9 cellular contexts compared by ENCODE assay signal in the genomic region with DNA sequence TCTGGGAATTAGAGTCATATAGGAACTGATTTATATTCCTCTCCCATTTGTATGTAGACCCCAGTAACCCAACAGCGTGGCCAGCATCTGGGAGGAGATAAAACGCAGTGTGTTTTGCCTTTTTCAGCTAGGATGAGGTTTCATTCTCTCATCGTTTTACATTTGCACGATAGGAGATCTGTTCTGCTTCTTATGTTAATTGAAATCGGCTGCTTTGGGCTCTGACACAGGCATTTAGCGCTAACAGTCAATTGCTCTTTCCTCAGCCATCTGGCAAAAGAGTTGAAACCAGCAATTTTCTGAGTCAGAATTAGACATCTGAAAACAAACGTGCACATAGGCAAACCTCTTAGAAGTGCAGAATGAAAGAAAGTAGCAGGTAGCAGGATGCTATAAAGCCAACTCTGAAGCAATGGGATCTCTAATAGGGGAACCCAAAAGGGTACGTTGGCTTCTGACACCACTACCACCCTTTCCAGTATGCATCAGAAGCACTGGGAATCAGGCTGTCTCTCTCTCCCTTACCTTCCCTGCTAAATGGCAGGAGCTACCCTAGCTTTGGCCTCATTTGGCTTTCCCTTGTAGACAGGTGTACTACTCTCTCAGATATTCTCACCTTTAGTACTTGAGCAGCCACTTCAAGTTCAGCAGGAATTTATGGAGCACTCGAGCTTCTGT.
A peak's percentile ranks its signal among the peaks of the same experiment; 100 is the strongest.
DNase-seq lines count a peak whose midpoint lies in the region; ATAC-seq, FAIRE-seq and TF ChIP-seq lines count a peak whose summit lies in the region.
"Had no signal": no experiment of that assay in that cellular context is flagged by ENCODE, and none has a peak within 500 bp of the region (broad histone marks: within the 10 kb centered on the region; RNA-seq: fewer than 3 reads in every experiment).

No MANE protein-coding gene starts in this region.

- peak; percentile 34 to 45 for ATAC-seq in activated T-cell treated with anti-CD3 and anti-CD28 coated beads, Interleukin-2, amount 50 U/mL, for 72 hours (replicated peaks in 1 of 2)
- ATAC-seq in HepG2, result no peak

- DNase-seq in activated T-cell treated with anti-CD3 and anti-CD28 coated beads, Interleukin-2, amount 50 U/mL, for 72 hours, result no peak
- DNase-seq in activated T-cell treated with anti-CD3 and anti-CD28 coated beads, Interleukin-2, amount 50 U/mL, for 48 hours, result no peak
- DNase-seq in NCI-H2171 (lab: John Stamatoyannopoulos, UW) (peak; percentile 85), H1 (ENCODE audit: low read depth in 1 of 2, low spot score in 2 of 2) (peak in 1 of 2 experiments; percentile 13), type B pancreatic cell (ENCODE audit: extremely low spot score, unreplicated experiment) (no peak), Calu3 (no peak), HepG2 (ENCODE audit: low spot score) (no peak)
- DNase-seq in effector CD4-positive, alpha-beta T cell, result no peak
- DNase-seq: activated effector memory CD4-positive, alpha-beta T cell treated with Interleukin-2 at 50 U/mL for 16 hours had no signal

- H4K20me1 ChIP-seq in H1 (replicated peaks in 1 of 2; ENCODE audit: control insufficient read depth in 1 of 2, insufficient read depth in 2 of 2, low read length in 2 of 2) (no peaks in the 10 kb centered on the region), HepG2 (ENCODE audit: insufficient read depth, low read length) (no peaks in the 10 kb centered on the region)

- TF ChIP-seq RAD21 in H1 (IDR thresholded peaks at IDR 0.05 in 1 of 2, conservative IDR thresholded peaks at IDR 0.05 in 1 of 2; ENCODE audit: low read depth in 2 of 2, low read length in 2 of 2) (no peak), HepG2 (CRISPR knock-in tag; IDR thresholded peaks at IDR 0.05) (no peak)

- peak overlapping the region; percentile 82; the same call in 1 of the 2 replicates for H2BK5ac ChIP-seq in H1 (ENCODE audit: low read depth, low read length)

- H3K36me3 ChIP-seq in H1 (ENCODE audit: control insufficient read depth in 2 of 4, insufficient read depth in 4 of 4, low read length in 3 of 4) (no peaks in the 10 kb centered on the region), HepG2 (replicated peaks in 1 of 2; ENCODE audit: control insufficient read depth in 1 of 2, insufficient read depth in 2 of 2, low read length in 2 of 2) (no peaks in the 10 kb centered on the region)

- H3K27me3 Mint-ChIP-seq in activated T-cell treated with anti-CD3 and anti-CD28 coated beads, Interleukin-2, amount 50 U/mL, for 72 hours (ENCODE audit: low read depth), result peaks cover 33% of the 10 kb centered on the region
- H3K27me3 Mint-ChIP-seq in type B pancreatic cell (no peaks in the 10 kb centered on the region), Calu3 (ENCODE audit: unreplicated experiment) (no peaks in the 10 kb centered on the region)

- peak overlapping the region in 1 of 2 donors; percentile 1 for H3K4me3 Mint-ChIP-seq in activated T-cell treated with anti-CD3 and anti-CD28 coated beads, Interleukin-2, amount 50 U/mL, for 72 hours
- H3K4me3 Mint-ChIP-seq in type B pancreatic cell, result peak overlapping the region; percentile 3
- H3K4me3 Mint-ChIP-seq in Calu3 (ENCODE audit: low read depth, unreplicated experiment), result no peak overlapping the region

- H3K9ac ChIP-seq in H1 (replicated peaks in 1 of 4; ENCODE audit: extremely low read depth in 1 of 4, low read depth in 3 of 4, low read length in 3 of 4), result peak overlapping the region in 1 of 4 experiments; percentile 48; a peak in 1 of 7 replicates
- no peak overlapping the region for H3K9ac ChIP-seq in HepG2 (ENCODE audit: insufficient read depth, low read depth, low read length)

- WGBS in H1 (ENCODE audit: extremely low coverage in 1 of 2, insufficient coverage in 1 of 2, insufficient read length in 1 of 2, insufficient replicate concordance in 2 of 2, low coverage in 1 of 2, low lambda C conversion rate in 2 of 2, missing lambda C conversion rate in 1 of 2), 2 experiments, result 13% methylated on average over 9 of the region's 9 CpGs; no CpG with 5 or more reads in 1 of the 2 experiments
- whole genome bisulfite sequencing in HepG2 (ENCODE audit: low lambda C conversion rate), result 73% methylated on average over 9 of the region's 9 CpGs

- TF ChIP-seq CTCF in H1 (IDR thresholded peaks at IDR 0.05; ENCODE audit: control extremely low read depth in 1 of 3, insufficient read depth in 1 of 3, low read depth in 1 of 3, low read length in 3 of 3) (no peak), type B pancreatic cell (conservative IDR thresholded peaks at IDR 0.05) (no peak), Calu3 (IDR thresholded peaks at IDR 0.05; ENCODE audit: unreplicated experiment) (no peak), HepG2 (CRISPR knock-in tag; IDR thresholded peaks at IDR 0.05) (no peak)

- peak overlapping the region; percentile 85 for H3K18ac ChIP-seq in H1 (ENCODE audit: extremely low read depth, low read length)

- H3K36me3 Mint-ChIP-seq in activated T-cell treated with anti-CD3 and anti-CD28 coated beads, Interleukin-2, amount 50 U/mL, for 72 hours (ENCODE audit: insufficient read depth in 2 of 2), result peaks cover 5 to 7% of the 10 kb centered on the region in 2 donors
- H3K36me3 Mint-ChIP-seq in type B pancreatic cell, result no peaks in the 10 kb centered on the region
- no peaks in the 10 kb centered on the region for H3K36me3 Mint-ChIP-seq in Calu3 (ENCODE audit: insufficient read depth, unreplicated experiment)

- no peak overlapping the region for H3K14ac ChIP-seq in H1 (ENCODE audit: insufficient read length)

- 0 out of 2 replicates have a peak, but pooled peaks cover 2% of the 10 kb centered on the region for H3K23me2 ChIP-seq in H1 (ENCODE audit: low read depth, low read length)

- H3K4me2 ChIP-seq in H1 (ENCODE audit: insufficient read depth in 1 of 2, low read depth in 2 of 2, low read length in 2 of 2), result peak overlapping the region; percentile 49 to 72
- H3K4me2 ChIP-seq in HepG2 (ENCODE audit: low read depth, low read length), result no peak overlapping the region

- peak overlapping the region; percentile 34 for H2BK120ac ChIP-seq in H1 (replicated peaks; ENCODE audit: low read depth, low read length)

- in situ Hi-C loops in HepG2 (cut with HindIII; ENCODE audit: extremely low pct_ligation_motif_present, low pct_unique_long_range_greater_than_20kb), result no loop called here

- H3K79me1 ChIP-seq in H1 (ENCODE audit: low read depth, low read length), result no peaks in the 10 kb centered on the region

- H3K27ac ChIP-seq in H1 (ENCODE audit: low read depth, low read length) (no peak overlapping the region), HepG2 (ENCODE audit: extremely low read length, insufficient read depth, low read length) (no peak overlapping the region)

- H2AK5ac ChIP-seq in H1 (ENCODE audit: low read depth, low read length), result peak overlapping the region; percentile 79; the same call in 1 of the 2 replicates

- no peak overlapping the region for H3K27ac Mint-ChIP-seq in activated T-cell treated with anti-CD3 and anti-CD28 coated beads, Interleukin-2, amount 50 U/mL, for 72 hours
- H3K27ac Mint-ChIP-seq in type B pancreatic cell (no peak overlapping the region), Calu3 (ENCODE audit: unreplicated experiment) (no peak overlapping the region)

- H2BK20ac ChIP-seq in H1 (ENCODE audit: low read length), result peak overlapping the region; percentile 94

- H3K4me1 Mint-ChIP-seq in activated T-cell treated with anti-CD3 and anti-CD28 coated beads, Interleukin-2, amount 50 U/mL, for 72 hours (ENCODE audit: low read depth), result peaks cover 25% of the 10 kb centered on the region
- H3K4me1 Mint-ChIP-seq in type B pancreatic cell (ENCODE audit: unreplicated experiment) (peaks cover 54% of the 10 kb centered on the region), Calu3 (ENCODE audit: low read depth, unreplicated experiment) (peaks cover 20% of the 10 kb centered on the region)

- peak overlapping the region in 1 of 4 experiments; percentile 30; a peak in 2 of 8 replicates for H3K4me3 ChIP-seq in H1 (ENCODE audit: extremely low read depth in 1 of 4, insufficient read depth in 2 of 4, low read depth in 3 of 4, low read length in 4 of 4)
- no peak overlapping the region for H3K4me3 ChIP-seq in HepG2 (replicated peaks in 1 of 3; ENCODE audit: insufficient read depth in 1 of 3, low read depth in 2 of 3, low read length in 3 of 3)

- peak overlapping the region; percentile 63 for H4K91ac ChIP-seq in H1 (replicated peaks; ENCODE audit: insufficient read length, low read length)

- H3K23ac ChIP-seq in H1 (ENCODE audit: insufficient read length), result no peak overlapping the region

- FAIRE-seq in H1 (lab: Jason Lieb, UNC) (no peak), HepG2 (lab: Jason Lieb, UNC) (no peak)

- peaks cover 7 to 12% of the 10 kb centered on the region in 2 donors for H3K9me3 Mint-ChIP-seq in activated T-cell treated with anti-CD3 and anti-CD28 coated beads, Interleukin-2, amount 50 U/mL, for 72 hours
- H3K9me3 Mint-ChIP-seq in type B pancreatic cell (no peaks in the 10 kb centered on the region), Calu3 (ENCODE audit: low read depth, unreplicated experiment) (peaks cover 6% of the 10 kb centered on the region)

- H3K9me3 ChIP-seq in H1 (ENCODE audit: insufficient read depth in 2 of 2, low read depth in 1 of 2, low read length in 1 of 2), result no peaks in the 10 kb centered on the region
- H3K9me3 ChIP-seq in HepG2 (ENCODE audit: low read length), result 0 out of 2 replicates have a peak, but pooled peaks cover 6% of the 10 kb centered on the region

- peak overlapping the region; percentile 99 for H2BK12ac ChIP-seq in H1 (ENCODE audit: low read depth, low read length)

- BruUV-seq in Calu3 (replicated peaks; lab: Mats Ljungman, UMichigan), result no TSS peak
- BruUV-seq in HepG2 (replicated peaks; lab: Mats Ljungman, UMichigan), result no TSS peak

- H3K27me3 ChIP-seq in H1 (replicated peaks in 1 of 4; ENCODE audit: control insufficient read depth in 3 of 4, extremely low read depth in 1 of 4, insufficient read depth in 3 of 4, low read length in 3 of 4) (peaks cover 0 to 18% (median 2%) of the 10 kb centered on the region in 4 experiments; a peak in 4 of 7 replicates), HepG2 (ENCODE audit: control insufficient read depth in 1 of 2, insufficient read depth in 2 of 2, low read length in 2 of 2) (no peaks in the 10 kb centered on the region)

- no peak overlapping the region for H3K56ac ChIP-seq in H1 (replicated peaks; ENCODE audit: insufficient read length, low read depth, low read length)

- H2BK15ac ChIP-seq in H1 (ENCODE audit: low read length), result peak overlapping the region; percentile 21; the same call in 1 of the 2 replicates

- TF ChIP-seq POLR2A in H1 (IDR thresholded peaks at IDR 0.05; ENCODE audit: control extremely low read depth in 1 of 2, low read depth in 2 of 2, low read length in 2 of 2) (no peak), HepG2 (IDR thresholded peaks at IDR 0.05; ENCODE audit: insufficient read depth in 1 of 2, low read depth in 2 of 2, low read length in 2 of 2) (no peak)

- TF ChIP-seq EP300 in H1 (IDR thresholded peaks at IDR 0.05; ENCODE audit: borderline replicate concordance in 1 of 2, low read depth in 2 of 2, low read length in 2 of 2) (no peak), HepG2 (IDR thresholded peaks at IDR 0.05; ENCODE audit: low read depth in 2 of 2, low read length in 2 of 2) (no peak), HepG2 (CRISPR knock-in tag; IDR thresholded peaks at IDR 0.05; ENCODE audit: borderline replicate concordance) (no peak)

- H3K79me2 ChIP-seq in H1 (ENCODE audit: control insufficient read depth in 1 of 2, insufficient read depth in 2 of 2, low read length in 2 of 2), result no peaks in the 10 kb centered on the region
- H3K79me2 ChIP-seq in HepG2 (ENCODE audit: insufficient read depth, low read length), result no peaks in the 10 kb centered on the region

- POLR2A ChIA-PET in H1 (lab: Charles Lee; ENCODE audit: partially characterized antibody), result no interaction called here
- POLR2A ChIA-PET in HepG2 (lab: Yijun Ruan, JAX), result no interaction called here

- H4K8ac ChIP-seq in H1 (ENCODE audit: extremely low read depth, insufficient read depth, low read length), result no peak overlapping the region

- CTCF ChIA-PET in H1 (lab: Charles Lee; ENCODE audit: partially characterized antibody) (interaction anchor here (0.8 kb wide), 1 partner anchor 16 kb away, joined by 3 read pairs; no protein-coding TSS in a partner anchor), Calu3 (lab: Charles Lee) (no interaction called here), HepG2 (lab: Yijun Ruan, JAX; ENCODE audit: low intra/inter-chr PET ratio, low total read pairs) (no interaction called here)

- peak overlapping the region; percentile 16 for H3K4ac ChIP-seq in H1 (replicated peaks; ENCODE audit: insufficient read length, low read depth, low read length)

- H2AFZ ChIP-seq in H1 (ENCODE audit: low read length) (peak overlapping the region; percentile 92), HepG2 (ENCODE audit: low read length) (no peak overlapping the region)

- intact Hi-C loops in Calu3 (cut with micrococcal nuclease; ENCODE audit: unreplicated experiment) (no loop called here), HepG2 (cut with micrococcal nuclease; ENCODE audit: unreplicated experiment) (no loop called here)

- no peak overlapping the region for H4K5ac ChIP-seq in H1 (ENCODE audit: insufficient read length, low read depth, low read length)

- H3K4me1 ChIP-seq in H1 (replicated peaks in 1 of 4; ENCODE audit: control insufficient read depth in 3 of 4, insufficient read depth in 4 of 4, low read length in 3 of 4) (peaks cover 5 to 19% (median 10%) of the 10 kb centered on the region in 4 experiments; a peak in 6 of 7 replicates), HepG2 (ENCODE audit: insufficient read depth, low read length) (peaks cover 22% of the 10 kb centered on the region)
